Comparison of ENCODE assay signal across 1 cellular context in the genomic region with DNA sequence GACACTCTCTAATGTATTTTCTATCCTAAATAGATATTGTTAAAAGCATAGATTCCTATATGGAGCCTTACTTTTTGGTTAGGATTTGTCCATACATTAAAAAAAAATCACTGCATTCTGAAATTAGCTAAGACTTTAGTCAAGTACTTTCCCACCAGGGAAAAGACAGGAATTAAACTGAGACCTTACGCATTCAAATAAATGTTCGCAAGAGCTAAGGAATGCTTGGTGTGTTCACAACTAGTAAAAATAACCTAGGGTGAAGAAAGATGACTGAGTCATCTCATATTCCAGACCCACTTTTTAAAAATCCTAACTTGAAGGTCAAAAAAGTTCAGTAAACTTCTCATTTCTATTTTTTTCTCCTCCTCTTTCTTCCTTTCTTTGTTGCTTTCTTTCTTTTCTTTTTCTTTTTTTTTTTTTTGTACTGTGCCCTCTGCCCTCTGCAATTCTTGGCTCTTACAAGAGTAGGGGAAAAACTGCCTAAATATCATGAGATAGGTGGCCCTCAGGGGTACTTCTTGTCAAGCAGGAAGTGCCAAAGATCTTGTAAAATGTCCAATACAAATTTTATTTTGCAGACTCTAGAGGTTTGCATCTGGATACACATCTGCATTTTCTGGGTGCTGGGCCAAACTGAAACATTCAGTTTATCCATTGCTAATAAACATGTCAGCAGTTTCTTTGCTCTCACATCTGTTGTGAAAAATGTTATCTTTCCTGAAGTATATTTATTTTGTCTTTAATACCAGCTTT.
TF ChIP-seq lines count a peak whose summit lies in the region.

No MANE protein-coding gene starts in this region.

TF ChIP-seq in HepG2, 621 proteins besides CTCF, POLR2A, EP300 and RAD21:
- TF ChIP-seq, protein P1, sequence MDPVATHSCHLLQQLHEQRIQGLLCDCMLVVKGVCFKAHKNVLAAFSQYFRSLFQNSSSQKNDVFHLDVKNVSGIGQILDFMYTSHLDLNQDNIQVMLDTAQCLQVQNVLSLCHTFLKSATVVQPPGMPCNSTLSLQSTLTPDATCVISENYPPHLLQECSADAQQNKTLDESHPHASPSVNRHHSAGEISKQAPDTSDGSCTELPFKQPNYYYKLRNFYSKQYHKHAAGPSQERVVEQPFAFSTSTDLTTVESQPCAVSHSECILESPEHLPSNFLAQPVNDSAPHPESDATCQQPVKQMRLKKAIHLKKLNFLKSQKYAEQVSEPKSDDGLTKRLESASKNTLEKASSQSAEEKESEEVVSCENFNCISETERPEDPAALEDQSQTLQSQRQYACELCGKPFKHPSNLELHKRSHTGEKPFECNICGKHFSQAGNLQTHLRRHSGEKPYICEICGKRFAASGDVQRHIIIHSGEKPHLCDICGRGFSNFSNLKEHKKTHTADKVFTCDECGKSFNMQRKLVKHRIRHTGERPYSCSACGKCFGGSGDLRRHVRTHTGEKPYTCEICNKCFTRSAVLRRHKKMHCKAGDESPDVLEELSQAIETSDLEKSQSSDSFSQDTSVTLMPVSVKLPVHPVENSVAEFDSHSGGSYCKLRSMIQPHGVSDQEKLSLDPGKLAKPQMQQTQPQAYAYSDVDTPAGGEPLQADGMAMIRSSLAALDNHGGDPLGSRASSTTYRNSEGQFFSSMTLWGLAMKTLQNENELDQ (CRISPR knock-in tag; IDR thresholded peaks at IDR 0.05; ENCODE audit: borderline replicate concordance): no peak
- TF ChIP-seq MED8 (CRISPR knock-in tag; IDR thresholded peaks at IDR 0.05; ENCODE audit: insufficient replicate concordance): no peak
- TF ChIP-seq ATAD3A (CRISPR knock-in tag; IDR thresholded peaks at IDR 0.05): no peak
- TF ChIP-seq ZNF776 (CRISPR knock-in tag; IDR thresholded peaks at IDR 0.05): no peak
- no peak for TF ChIP-seq GRHL1 (CRISPR knock-in tag; conservative IDR thresholded peaks at IDR 0.05)
- TF ChIP-seq ZNF468 (CRISPR knock-in tag; IDR thresholded peaks at IDR 0.05): no peak
- TF ChIP-seq FOXA3 (CRISPR knock-in tag; IDR thresholded peaks at IDR 0.05): no peak
- no peak for TF ChIP-seq ZBTB21 (CRISPR knock-in tag; IDR thresholded peaks at IDR 0.05)
- no peak for TF ChIP-seq KLF6 (CRISPR knock-in tag; IDR thresholded peaks at IDR 0.05)
- TF ChIP-seq ZEB1 (IDR thresholded peaks at IDR 0.05; ENCODE audit: insufficient replicate concordance, low read depth): no peak
- TF ChIP-seq GATAD1 (CRISPR knock-in tag; IDR thresholded peaks at IDR 0.05): no peak
- no peak for TF ChIP-seq ZNF557 (CRISPR knock-in tag; IDR thresholded peaks at IDR 0.05)
- no peak for TF ChIP-seq HOXA9 (CRISPR knock-in tag; IDR thresholded peaks at IDR 0.05; ENCODE audit: borderline replicate concordance)
- no peak for TF ChIP-seq TBX3 (IDR thresholded peaks at IDR 0.05; ENCODE audit: borderline replicate concordance)
- no peak for TF ChIP-seq ZBTB7B (CRISPR knock-in tag; IDR thresholded peaks at IDR 0.05)
- no peak for TF ChIP-seq FOXO1 (CRISPR knock-in tag; IDR thresholded peaks at IDR 0.05)
